In genomic region chr7:149427893-149428292, GRCh38 we compare ENCODE assay signal across 29 cellular contexts.
"Had no signal": no experiment of that assay in that cellular context is flagged by ENCODE, and none has a peak within 500 bp of the region (broad histone marks: within the 10 kb centered on the region; RNA-seq: fewer than 3 reads in every experiment).

No MANE protein-coding gene starts in this region.

- H3K4me3 Mint-ChIP-seq: stimulated activated effector memory CD8-positive, alpha-beta T cell treated with anti-CD3 and anti-CD28 coated beads, Interleukin-12 subunit alpha, Interleukin-12 subunit beta, amount 100 ng/mL, for 72 hours; stimulated activated memory B cell treated with anti-CD40 and anti-IgM and Interleukin-4, amounts not matched to agents 10 μg/mL and 1 μg/mL and 100 μg/mL, for 72 hours; stimulated activated naive B cell treated with anti-CD40 and anti-IgM and Interleukin-4, amounts not matched to agents 10 μg/mL and 1 μg/mL and 100 μg/mL, for 72 hours; stimulated activated naive CD8-positive, alpha-beta T cell treated with anti-CD3 and anti-CD28 coated beads, Interleukin-15, amount 100 ng/mL, for 72 hours; stimulated activated naive CD8-positive, alpha-beta T cell treated with anti-CD3 and anti-CD28 coated beads, Interleukin-15, Interleukin-2, amounts not matched to agents 100 ng/mL and 50 ng/mL, for 24 hours; type B pancreatic cell had no signal

- H3K4me1 Mint-ChIP-seq: stimulated activated memory B cell treated with anti-CD40 and anti-IgM and Interleukin-4, amounts not matched to agents 10 μg/mL and 1 μg/mL and 100 μg/mL, for 72 hours had no signal

- H3K27ac ChIP-seq: stomach, suprapubic skin, testis, thoracic aorta, thyroid gland, tibial artery, tibial nerve, transverse colon, upper lobe of left lung, upper lobe of right lung, uterus, vagina had no signal

- DNase-seq: stimulated activated CD4-positive, alpha-beta T cell treated with anti-CD3 and anti-CD28 coated beads, Interleukin-2, amount 100 ng/mL, for 48 hours; stimulated activated CD4-positive, alpha-beta T cell treated with anti-CD3 and anti-CD28 coated beads, Interleukin-4, amount 100 ng/mL, for 1 hour; stimulated activated CD4-positive, alpha-beta T cell treated with anti-CD3 and anti-CD28 coated beads, Interleukin-4, amount 100 ng/mL, for 24 hours; stimulated activated CD4-positive, alpha-beta T cell treated with anti-CD3 and anti-CD28 coated beads, Interleukin-4, amount 100 ng/mL, for 4 hours; stimulated activated CD8-positive, alpha-beta memory T cell treated with anti-CD3 and anti-CD28 coated beads, Interleukin-4, amount 100 ng/mL, for 48 hours; stimulated activated naive B cell treated with anti-CD40 and anti-IgM and Interleukin-4, amounts not matched to agents 10 μg/mL and 1 μg/mL and 100 μg/mL, for 72 hours; stimulated activated naive CD4-positive, alpha-beta T cell; stimulated activated naive CD4-positive, alpha-beta T cell treated with Interleukin-2 at 50 U/mL for 16 hours; stimulated activated naive CD8-positive, alpha-beta T cell treated with anti-CD3 and anti-CD28 coated beads, Interleukin-15, amount 100 ng/mL, for 72 hours; stimulated activated naive CD8-positive, alpha-beta T cell treated with anti-CD3 and anti-CD28 coated beads, Interleukin-15, Interleukin-2, amounts not matched to agents 100 U/mL and 50 U/mL, for 24 hours; stomach; substantia nigra; testis; thyroid gland; tibial artery; transverse colon; trophoblast cell; upper lobe of left lung; upper lobe of right lung; uterus had no signal

- FAIRE-seq: urothelium cell line had no signal

- H3K9me3 ChIP-seq: stomach, suprapubic skin, testis, thoracic aorta, thyroid gland, tibial artery, tibial nerve, transverse colon, upper lobe of left lung, upper lobe of right lung, uterus, vagina had no signal

- H3K9me3 Mint-ChIP-seq: stimulated activated effector memory CD8-positive, alpha-beta T cell treated with anti-CD3 and anti-CD28 coated beads, Interleukin-12 subunit alpha, Interleukin-12 subunit beta, amount 100 ng/mL, for 72 hours; stimulated activated memory B cell treated with anti-CD40 and anti-IgM and Interleukin-4, amounts not matched to agents 10 μg/mL and 1 μg/mL and 100 μg/mL, for 72 hours; stimulated activated naive B cell treated with anti-CD40 and anti-IgM and Interleukin-4, amounts not matched to agents 10 μg/mL and 1 μg/mL and 100 μg/mL, for 72 hours; stimulated activated naive CD8-positive, alpha-beta T cell treated with anti-CD3 and anti-CD28 coated beads, Interleukin-15, amount 100 ng/mL, for 72 hours; stimulated activated naive CD8-positive, alpha-beta T cell treated with anti-CD3 and anti-CD28 coated beads, Interleukin-15, Interleukin-2, amounts not matched to agents 100 ng/mL and 50 ng/mL, for 24 hours; type B pancreatic cell had no signal

- H3K27ac Mint-ChIP-seq: stimulated activated effector memory CD8-positive, alpha-beta T cell treated with anti-CD3 and anti-CD28 coated beads, Interleukin-12 subunit alpha, Interleukin-12 subunit beta, amount 100 ng/mL, for 72 hours; stimulated activated memory B cell treated with anti-CD40 and anti-IgM and Interleukin-4, amounts not matched to agents 10 μg/mL and 1 μg/mL and 100 μg/mL, for 72 hours; stimulated activated naive B cell treated with anti-CD40 and anti-IgM and Interleukin-4, amounts not matched to agents 10 μg/mL and 1 μg/mL and 100 μg/mL, for 72 hours; stimulated activated naive CD8-positive, alpha-beta T cell treated with anti-CD3 and anti-CD28 coated beads, Interleukin-15, Interleukin-2, amounts not matched to agents 100 ng/mL and 50 ng/mL, for 24 hours; type B pancreatic cell had no signal

- H3K27me3 Mint-ChIP-seq: stimulated activated memory B cell treated with anti-CD40 and anti-IgM and Interleukin-4, amounts not matched to agents 10 μg/mL and 1 μg/mL and 100 μg/mL, for 72 hours; stimulated activated naive B cell treated with anti-CD40 and anti-IgM and Interleukin-4, amounts not matched to agents 10 μg/mL and 1 μg/mL and 100 μg/mL, for 72 hours; stimulated activated naive CD8-positive, alpha-beta T cell treated with anti-CD3 and anti-CD28 coated beads, Interleukin-15, amount 100 ng/mL, for 72 hours; type B pancreatic cell had no signal

- H3K4me1 ChIP-seq: testis, uterus had no signal

- H3K36me3 ChIP-seq: uterus had no signal

- H3K27me3 ChIP-seq: stomach, suprapubic skin, testis, thyroid gland, transverse colon, upper lobe of left lung, upper lobe of right lung, uterus, vagina had no signal

- H3K4me3 ChIP-seq: stomach, suprapubic skin, testis, thoracic aorta, thyroid gland, tibial artery, tibial nerve, transverse colon, upper lobe of left lung, upper lobe of right lung, uterus, vagina had no signal

- ATAC-seq: stimulated activated effector memory CD8-positive, alpha-beta T cell treated with anti-CD3 and anti-CD28 coated beads, Interleukin-12 subunit alpha, Interleukin-12 subunit beta, amount 100 ng/mL, for 72 hours; stimulated activated memory B cell treated with anti-CD40 and anti-IgM and Interleukin-4, amounts not matched to agents 10 μg/mL and 1 μg/mL and 100 μg/mL, for 72 hours; stimulated activated naive B cell treated with anti-CD40 and anti-IgM and Interleukin-4, amounts not matched to agents 10 μg/mL and 1 μg/mL and 100 μg/mL, for 72 hours; stimulated activated naive CD8-positive, alpha-beta T cell treated with anti-CD3 and anti-CD28 coated beads, Interleukin-15, amount 100 ng/mL, for 72 hours; stimulated activated naive CD8-positive, alpha-beta T cell treated with anti-CD3 and anti-CD28 coated beads, Interleukin-15, Interleukin-2, amounts not matched to agents 100 U/mL and 50 U/mL, for 24 hours; upper lobe of right lung had no signal
